8 cellular contexts compared by ENCODE assay signal in genomic region chr17:82648165-82648668, GRCh38.
A peak's percentile ranks its signal among the peaks of the same experiment; 100 is the strongest.
DNase-seq lines count a peak whose midpoint lies in the region; ATAC-seq and TF ChIP-seq lines count a peak whose summit lies in the region.

Gene WDR45B, minus strand, starts transcription at chr17:82648444. Its CDS starts 104 bp downstream, at chr17:82648340.

- CTCF ChIA-PET in AG04449 (lab: Yijun Ruan, JAX), result no interaction called here

- TF ChIP-seq CTCF in AG04449 (IDR thresholded peaks at IDR 0.05; ENCODE audit: insufficient read depth, low read length, missing control alignments), result no peak

- ATAC-seq in GM19023 (IDR thresholded peaks at IDR 0.05; ENCODE audit: unreplicated experiment) (peak; percentile 73), HG03196 (IDR thresholded peaks at IDR 0.05; ENCODE audit: unreplicated experiment) (peak; percentile 87)

- POLR2A ChIA-PET in AG04449 (lab: Yijun Ruan, JAX), result interaction anchor here (1.0 kb wide), 1 partner anchor 12 kb away, joined by 3 read pairs; no protein-coding TSS in a partner anchor

- peak within 1 kb of the TSS; percentile 93 for H3K4me3 ChIP-seq in AG04449 (ENCODE audit: low read depth, low read length)

- peak; percentile 86 for DNase-seq in AG04449 (ENCODE audit: low read depth, low spot score)
- peak; percentile 80 for DNase-seq in NCI-H345 treated with DMSO at 0.1 percent for 48 hours (lab: John Stamatoyannopoulos, UW; ENCODE audit: unreplicated experiment)
- peak; percentile 75 for DNase-seq in activated CD4-positive, CD25-positive, alpha-beta regulatory T cell treated with anti-CD3 and anti-CD28 coated beads, Interleukin-2, amount 50 U/mL, for 16 hours (ENCODE audit: low read depth, low spot score)
- peak; percentile 87 for DNase-seq in central memory CD4-positive, alpha-beta T cell
- DNase-seq in iris pigment epithelial cell (ENCODE audit: low read depth), result peak; percentile 99
- DNase-seq in stimulated activated CD4-positive, alpha-beta T cell treated with anti-CD3 and anti-CD28 coated beads, Interleukin-12 subunit alpha, Interleukin-12 subunit beta, amount 100 ng/mL, for 24 hours (ENCODE audit: low read depth in 2 of 2), result peak; percentile 74 to 83

Comparison
In these comparisons a context has a peak if more than half of its experiments do, and no peak if none do; other contexts are left out.
1. Peak in every context shown above with its lines: DNase-seq, ATAC-seq and H3K4me3 ChIP-seq.